ENCODE assay signal across 21 cellular contexts in the genomic region with DNA sequence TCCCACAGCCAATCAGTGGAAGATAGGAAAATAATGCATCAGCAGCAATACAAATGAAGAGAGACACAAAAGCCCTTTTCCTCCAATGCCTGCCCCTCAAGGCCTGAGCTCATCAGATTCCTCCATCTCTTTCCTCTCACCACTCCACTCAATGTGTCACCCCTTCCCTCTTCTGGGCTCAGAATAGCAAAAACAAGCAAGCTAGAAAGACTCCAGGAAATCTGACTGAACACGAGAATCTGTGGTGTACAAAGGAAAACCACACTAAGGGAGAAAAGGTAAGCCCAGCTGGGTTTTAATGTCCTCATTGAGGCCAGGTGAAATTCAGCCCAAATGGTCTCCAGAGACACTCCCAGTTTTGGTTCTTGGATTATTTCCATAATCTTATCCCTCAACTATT. TPM values are rescaled to one million over a fixed set of nuclear protein-coding genes. Genes with fewer than 3 reads are reported as not detected.
DNase-seq lines count a peak whose midpoint lies in the region; ATAC-seq and TF ChIP-seq lines count a peak whose summit lies in the region.
"Had no signal": no experiment of that assay in that cellular context is flagged by ENCODE, and none has a peak within 500 bp of the region (broad histone marks: within the 10 kb centered on the region; RNA-seq: fewer than 3 reads in every experiment).

No MANE protein-coding gene starts in this region.

- no peak overlapping the region for H3K4me3 ChIP-seq in gastrocnemius medialis
- H3K4me3 ChIP-seq: ascending aorta, tibial nerve had no signal

- DNase-seq in EH (ENCODE audit: low read depth) = peak; percentile 2
- no peak for DNase-seq in activated CD4-positive, alpha-beta memory T cell treated with anti-CD3 and anti-CD28 coated beads, Interleukin-2, amount 10 ng/mL, durations not matched to agents 7 days and 5 days
- no peak for DNase-seq in midbrain (lab: John Stamatoyannopoulos, UW)
- no peak for DNase-seq in gastrocnemius medialis
- DNase-seq: activated CD4-positive, alpha-beta memory T cell treated with anti-CD3 and anti-CD28 coated beads for 36 hours; activated naive CD4-positive, alpha-beta T cell treated with anti-CD3 and anti-CD28 coated beads for 36 hours; activated T-cell treated with anti-CD3 and anti-CD28 coated beads, Interleukin-2, amount 50 U/mL, for 24 hours; kidney glomerular epithelial cell; NCI-H1105; NCI-H2029; NCI-H2227 treated with DMSO at 0.1 percent for 48 hours; NCI-H69; posterior cingulate gyrus had no signal

- CTCF ChIA-PET in activated CD4-positive, alpha-beta memory T cell treated with anti-CD3 and anti-CD28 coated beads, Interleukin-2, amount 10 ng/mL, durations not matched to agents 7 days and 5 days (lab: Charles Lee) = no interaction called here

- no peaks in the 10 kb centered on the region for H3K9me3 ChIP-seq in gastrocnemius medialis
- H3K9me3 ChIP-seq: ascending aorta, tibial nerve had no signal

- H3K4me1 Mint-ChIP-seq in activated T-helper 17 cell treated with anti-CD3 and anti-CD28 coated beads, Interleukin-2, amount 50 U/mL, for 72 hours = peaks cover 5% of the 10 kb centered on the region
- H3K4me1 Mint-ChIP-seq in activated CD4-positive, alpha-beta memory T cell treated with anti-CD3 and anti-CD28 coated beads, Interleukin-2, amount 10 ng/mL, durations not matched to agents 7 days and 5 days = peaks cover 59% of the 10 kb centered on the region

- no peaks in the 10 kb centered on the region for H3K36me3 Mint-ChIP-seq in activated T-helper 17 cell treated with anti-CD3 and anti-CD28 coated beads, Interleukin-2, amount 50 U/mL, for 72 hours (ENCODE audit: low read depth)
- H3K36me3 Mint-ChIP-seq in activated CD4-positive, alpha-beta memory T cell treated with anti-CD3 and anti-CD28 coated beads, Interleukin-2, amount 10 ng/mL, durations not matched to agents 7 days and 5 days (ENCODE audit: low read depth) = peaks cover 22% of the 10 kb centered on the region
- H3K36me3 Mint-ChIP-seq: activated CD4-positive, alpha-beta memory T cell treated with anti-CD3 and anti-CD28 coated beads for 36 hours; WTC11 had no signal

- ATAC-seq in GM18868 (IDR thresholded peaks at IDR 0.05; ENCODE audit: unreplicated experiment) (peak; percentile 38), HG03432 (IDR thresholded peaks at IDR 0.05; ENCODE audit: unreplicated experiment) (peak; percentile 56), gastrocnemius medialis (no peak)
- peak; percentile 70 for ATAC-seq in activated T-helper 17 cell treated with anti-CD3 and anti-CD28 coated beads, Interleukin-2, amount 50 U/mL, for 72 hours (replicated peaks)
- ATAC-seq: WTC11 had no signal

- peaks cover 7 to 16% of the 10 kb centered on the region in 2 donors for H3K4me1 ChIP-seq in gastrocnemius medialis
- H3K4me1 ChIP-seq: ascending aorta, tibial nerve had no signal

- no peaks in the 10 kb centered on the region for H3K27me3 ChIP-seq in gastrocnemius medialis
- H3K27me3 ChIP-seq: ascending aorta, tibial nerve had no signal

- H3K27ac Mint-ChIP-seq in activated T-helper 17 cell treated with anti-CD3 and anti-CD28 coated beads, Interleukin-2, amount 50 U/mL, for 72 hours = no peak overlapping the region
- H3K27ac Mint-ChIP-seq in activated CD4-positive, alpha-beta memory T cell treated with anti-CD3 and anti-CD28 coated beads, Interleukin-2, amount 10 ng/mL, durations not matched to agents 7 days and 5 days = no peak overlapping the region
- H3K27ac Mint-ChIP-seq: activated CD4-positive, alpha-beta memory T cell treated with anti-CD3 and anti-CD28 coated beads for 36 hours; activated naive CD4-positive, alpha-beta T cell treated with anti-CD3 and anti-CD28 coated beads for 36 hours; activated T-cell treated with anti-CD3 and anti-CD28 coated beads, Interleukin-2, amount 50 U/mL, for 24 hours; dendritic cell treated with granulocyte-macrophage colony-stimulating factor and Interleukin-4, amounts not matched to agents 40 ng/mL and 50 ng/mL, for 4 days; WTC11 had no signal

- H3K9me3 Mint-ChIP-seq in activated T-helper 17 cell treated with anti-CD3 and anti-CD28 coated beads, Interleukin-2, amount 50 U/mL, for 72 hours = no peaks in the 10 kb centered on the region
- H3K9me3 Mint-ChIP-seq in activated CD4-positive, alpha-beta memory T cell treated with anti-CD3 and anti-CD28 coated beads, Interleukin-2, amount 10 ng/mL, durations not matched to agents 7 days and 5 days = no peaks in the 10 kb centered on the region
- H3K9me3 Mint-ChIP-seq: activated CD4-positive, alpha-beta memory T cell treated with anti-CD3 and anti-CD28 coated beads for 36 hours; activated naive CD4-positive, alpha-beta T cell treated with anti-CD3 and anti-CD28 coated beads for 36 hours; activated T-cell treated with anti-CD3 and anti-CD28 coated beads, Interleukin-2, amount 50 U/mL, for 24 hours; dendritic cell treated with granulocyte-macrophage colony-stimulating factor and Interleukin-4, amounts not matched to agents 40 ng/mL and 50 ng/mL, for 4 days; WTC11 had no signal

- in situ Hi-C loops in gastrocnemius medialis (cut with MboI; ENCODE audit: low sequenced_read_pairs in 4 of 4) = no loop called here

- POLR2A ChIA-PET in activated CD4-positive, alpha-beta memory T cell treated with anti-CD3 and anti-CD28 coated beads, Interleukin-2, amount 10 ng/mL, durations not matched to agents 7 days and 5 days (lab: Charles Lee) = interaction anchor here (1.1 kb wide), 1 partner anchor 16 kb away, joined by 12 read pairs; a partner anchor contains a TSS

- no peak overlapping the region for H3K4me3 Mint-ChIP-seq in activated T-helper 17 cell treated with anti-CD3 and anti-CD28 coated beads, Interleukin-2, amount 50 U/mL, for 72 hours
- H3K4me3 Mint-ChIP-seq in activated CD4-positive, alpha-beta memory T cell treated with anti-CD3 and anti-CD28 coated beads, Interleukin-2, amount 10 ng/mL, durations not matched to agents 7 days and 5 days = no peak overlapping the region
- H3K4me3 Mint-ChIP-seq: activated CD4-positive, alpha-beta memory T cell treated with anti-CD3 and anti-CD28 coated beads for 36 hours; activated naive CD4-positive, alpha-beta T cell treated with anti-CD3 and anti-CD28 coated beads for 36 hours; activated T-cell treated with anti-CD3 and anti-CD28 coated beads, Interleukin-2, amount 50 U/mL, for 24 hours; dendritic cell treated with granulocyte-macrophage colony-stimulating factor and Interleukin-4, amounts not matched to agents 40 ng/mL and 50 ng/mL, for 4 days; WTC11 had no signal

- TF ChIP-seq POLR2A in gastrocnemius medialis (IDR thresholded peaks at IDR 0.05) = no peak

- no peaks in the 10 kb centered on the region for H3K27me3 Mint-ChIP-seq in activated T-helper 17 cell treated with anti-CD3 and anti-CD28 coated beads, Interleukin-2, amount 50 U/mL, for 72 hours
- H3K27me3 Mint-ChIP-seq in activated CD4-positive, alpha-beta memory T cell treated with anti-CD3 and anti-CD28 coated beads, Interleukin-2, amount 10 ng/mL, durations not matched to agents 7 days and 5 days = no peaks in the 10 kb centered on the region
- H3K27me3 Mint-ChIP-seq: activated CD4-positive, alpha-beta memory T cell treated with anti-CD3 and anti-CD28 coated beads for 36 hours; dendritic cell treated with granulocyte-macrophage colony-stimulating factor and Interleukin-4, amounts not matched to agents 40 ng/mL and 50 ng/mL, for 4 days had no signal

- no peaks in the 10 kb centered on the region for H3K36me3 ChIP-seq in gastrocnemius medialis
- H3K36me3 ChIP-seq: ascending aorta, tibial nerve had no signal

- intact Hi-C loops in gastrocnemius medialis (cut with DNase I; ENCODE audit: low total_unique reads) = no loop called here

- no peak for TF ChIP-seq CTCF in gastrocnemius medialis (IDR thresholded peaks at IDR 0.05 in 4 of 5, conservative IDR thresholded peaks at IDR 0.05 in 1 of 5)

- H3K27ac ChIP-seq in gastrocnemius medialis = no peak overlapping the region
- H3K27ac ChIP-seq: ascending aorta, C4-2B, tibial nerve had no signal

RNA-seq across cellular contexts. Expression of a gene that starts 46.3 kb away (rescaled TPM):
- 10 to 100 TPM; 16.9 to 17.9 TPM for total RNA-seq in activated T-helper 17 cell treated with anti-CD3 and anti-CD28 coated beads, Interleukin-2, amount 50 U/mL, for 72 hours
- total RNA-seq in activated CD4-positive, alpha-beta memory T cell treated with anti-CD3 and anti-CD28 coated beads, Interleukin-2, amount 10 ng/mL, durations not matched to agents 7 days and 5 days = 10 to 100 TPM; 21.9 to 23.9 TPM
- total RNA-seq in gastrocnemius medialis = 1 to 10 TPM; 2.0 to 6.6 (median 4.1) TPM

Comparison
In these comparisons a context has a peak if more than half of its experiments do, and no peak if none do; other contexts are left out.
1. ATAC-seq: peak in GM18868 (single experiment), HG03432 (single experiment) and activated T-helper 17 cell treated with anti-CD3 and anti-CD28 coated beads, Interleukin-2, amount 50 U/mL, for 72 hours (single experiment); none in gastrocnemius medialis (0 of 2).